Comparison of ENCODE assay signal across 7 cellular contexts in genomic region chr2:199874209-199874608, GRCh38.
"Had no signal": no experiment of that assay in that cellular context is flagged by ENCODE, and none has a peak within 500 bp of the region (broad histone marks: within the 10 kb centered on the region; RNA-seq: fewer than 3 reads in every experiment).

No MANE protein-coding gene starts in this region.

- FAIRE-seq: HTR-8/SVneo had no signal

- H2AFZ ChIP-seq: GM23338 had no signal

- DNase-seq: H7, HFFc6, KG1 had no signal

- H3K27me3 Mint-ChIP-seq: IgD-negative memory B cell had no signal

- ATAC-seq: GM23338 had no signal

- H3K4me3 Mint-ChIP-seq: GM23338, HFFc6, IgD-negative memory B cell had no signal

- H3K4me1 Mint-ChIP-seq: IgD-negative memory B cell had no signal

- H3K27ac Mint-ChIP-seq: GM23338, HFFc6, IgD-negative memory B cell had no signal

- H3K4me3 ChIP-seq: GM23338, HAP-1 had no signal

- H3K4me2 ChIP-seq: GM23338 had no signal

- H3K36me3 ChIP-seq: HAP-1 had no signal
